ENCODE assay signal across 1 cellular context in the genomic region with DNA sequence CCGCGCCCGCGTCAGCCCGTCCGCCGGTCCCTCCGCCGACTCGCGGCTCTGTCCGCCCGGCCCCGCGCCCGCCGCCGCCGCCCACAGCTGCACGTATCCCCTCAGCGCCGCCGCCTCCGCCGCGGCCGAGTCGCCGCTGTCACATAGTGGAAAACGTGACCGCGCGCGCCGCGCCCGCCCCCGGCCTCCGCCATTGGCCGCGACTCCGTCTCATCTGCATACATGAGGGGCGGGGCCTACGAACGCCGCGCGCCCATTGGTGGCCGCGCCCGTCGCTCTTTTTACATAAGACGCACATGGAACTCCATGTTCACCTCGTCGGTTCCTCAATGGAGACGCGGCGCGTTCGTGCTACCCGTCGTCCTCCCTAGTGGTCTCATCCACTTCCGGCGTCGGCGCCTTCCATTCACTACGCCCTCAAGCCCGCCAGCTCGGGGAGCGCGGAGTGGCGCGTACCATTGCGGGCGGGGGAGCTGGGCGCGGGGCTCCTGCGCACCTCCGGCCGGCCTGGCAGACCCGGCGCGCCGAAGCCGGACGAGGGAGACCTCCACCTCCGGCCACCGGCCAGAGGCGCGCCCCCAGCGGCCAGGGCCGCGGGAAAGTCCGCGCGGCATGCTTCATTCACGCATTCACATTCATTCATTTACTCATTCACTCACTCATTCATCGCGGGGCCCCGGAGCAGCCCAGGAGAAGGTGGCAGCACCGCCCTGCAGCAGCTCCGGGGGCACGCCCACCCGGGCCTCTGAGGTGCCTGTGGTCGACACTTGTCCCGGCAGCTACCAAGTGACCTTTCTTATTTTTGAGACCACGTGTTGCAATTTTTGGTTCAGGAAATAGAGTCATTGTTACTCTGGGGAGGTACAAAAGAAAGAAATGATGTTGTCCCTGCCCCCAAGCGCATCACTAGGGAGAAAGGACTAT.
TF ChIP-seq lines count a peak whose summit lies in the region.

No MANE protein-coding gene starts in this region.

TF ChIP-seq in K562, 482 proteins besides CTCF, POLR2A, EP300 and RAD21 (continued from another document and continues in another):
- TF ChIP-seq, protein P1, sequence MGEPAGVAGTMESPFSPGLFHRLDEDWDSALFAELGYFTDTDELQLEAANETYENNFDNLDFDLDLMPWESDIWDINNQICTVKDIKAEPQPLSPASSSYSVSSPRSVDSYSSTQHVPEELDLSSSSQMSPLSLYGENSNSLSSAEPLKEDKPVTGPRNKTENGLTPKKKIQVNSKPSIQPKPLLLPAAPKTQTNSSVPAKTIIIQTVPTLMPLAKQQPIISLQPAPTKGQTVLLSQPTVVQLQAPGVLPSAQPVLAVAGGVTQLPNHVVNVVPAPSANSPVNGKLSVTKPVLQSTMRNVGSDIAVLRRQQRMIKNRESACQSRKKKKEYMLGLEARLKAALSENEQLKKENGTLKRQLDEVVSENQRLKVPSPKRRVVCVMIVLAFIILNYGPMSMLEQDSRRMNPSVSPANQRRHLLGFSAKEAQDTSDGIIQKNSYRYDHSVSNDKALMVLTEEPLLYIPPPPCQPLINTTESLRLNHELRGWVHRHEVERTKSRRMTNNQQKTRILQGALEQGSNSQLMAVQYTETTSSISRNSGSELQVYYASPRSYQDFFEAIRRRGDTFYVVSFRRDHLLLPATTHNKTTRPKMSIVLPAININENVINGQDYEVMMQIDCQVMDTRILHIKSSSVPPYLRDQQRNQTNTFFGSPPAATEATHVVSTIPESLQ (CRISPR knock-in tag; IDR thresholded peaks at IDR 0.05), result no peak
- no peak for TF ChIP-seq NFATC3 (IDR thresholded peaks at IDR 0.05)
- no peak for TF ChIP-seq CHCHD3 (CRISPR knock-in tag; IDR thresholded peaks at IDR 0.05)
- TF ChIP-seq EZH2 (IDR thresholded peaks at IDR 0.05; ENCODE audit: borderline replicate concordance, low read depth, low read length), result no peak
- TF ChIP-seq HDAC6 (IDR thresholded peaks at IDR 0.05; ENCODE audit: low read depth, low read length), result no peak
- no peak for TF ChIP-seq NFIC (IDR thresholded peaks at IDR 0.05)
- no peak for TF ChIP-seq GTF2F1 (IDR thresholded peaks at IDR 0.05; ENCODE audit: low read depth, low read length)
- TF ChIP-seq TCF3 (CRISPR knock-in tag; IDR thresholded peaks at IDR 0.05), result no peak
- TF ChIP-seq SMAD4 (CRISPR knock-in tag; conservative IDR thresholded peaks at IDR 0.05), result peak; percentile 61
- TF ChIP-seq, protein P2, sequence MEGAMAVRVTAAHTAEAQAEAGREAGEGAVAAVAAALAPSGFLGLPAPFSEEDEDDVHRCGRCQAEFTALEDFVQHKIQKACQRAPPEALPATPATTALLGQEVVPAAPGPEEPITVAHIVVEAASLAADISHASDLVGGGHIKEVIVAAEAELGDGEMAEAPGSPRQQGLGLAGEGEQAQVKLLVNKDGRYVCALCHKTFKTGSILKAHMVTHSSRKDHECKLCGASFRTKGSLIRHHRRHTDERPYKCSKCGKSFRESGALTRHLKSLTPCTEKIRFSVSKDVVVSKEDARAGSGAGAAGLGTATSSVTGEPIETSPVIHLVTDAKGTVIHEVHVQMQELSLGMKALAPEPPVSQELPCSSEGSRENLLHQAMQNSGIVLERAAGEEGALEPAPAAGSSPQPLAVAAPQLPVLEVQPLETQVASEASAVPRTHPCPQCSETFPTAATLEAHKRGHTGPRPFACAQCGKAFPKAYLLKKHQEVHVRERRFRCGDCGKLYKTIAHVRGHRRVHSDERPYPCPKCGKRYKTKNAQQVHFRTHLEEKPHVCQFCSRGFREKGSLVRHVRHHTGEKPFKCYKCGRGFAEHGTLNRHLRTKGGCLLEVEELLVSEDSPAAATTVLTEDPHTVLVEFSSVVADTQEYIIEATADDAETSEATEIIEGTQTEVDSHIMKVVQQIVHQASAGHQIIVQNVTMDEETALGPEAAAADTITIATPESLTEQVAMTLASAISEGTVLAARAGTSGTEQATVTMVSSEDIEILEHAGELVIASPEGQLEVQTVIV (CRISPR knock-in tag; IDR thresholded peaks at IDR 0.05; ENCODE audit: borderline replicate concordance), result no peak
- no peak; the same call in 1 of the 2 replicates for TF ChIP-seq MXI1 (IDR thresholded peaks at IDR 0.05; ENCODE audit: low read depth, low read length)
- TF ChIP-seq SIN3B (IDR thresholded peaks at IDR 0.05; ENCODE audit: low read depth), result 0 out of 2 replicates have a peak, but pooled peaks have one; percentile 26
- no peak for TF ChIP-seq BMI1 (IDR thresholded peaks at IDR 0.05; ENCODE audit: low read length)
- TF ChIP-seq PTBP1 (IDR thresholded peaks at IDR 0.05; ENCODE audit: low read depth, low read length), result no peak
- TF ChIP-seq MYBL2 (IDR thresholded peaks at IDR 0.05; ENCODE audit: low read depth), result no peak
- TF ChIP-seq MYBL2 (CRISPR knock-in tag; IDR thresholded peaks at IDR 0.05; ENCODE audit: borderline replicate concordance), result no peak
- TF ChIP-seq ZNF239 (CRISPR knock-in tag; IDR thresholded peaks at IDR 0.05), result no peak
- no peak for TF ChIP-seq COPS2 (conservative IDR thresholded peaks at IDR 0.05)
- TF ChIP-seq, protein P3, sequence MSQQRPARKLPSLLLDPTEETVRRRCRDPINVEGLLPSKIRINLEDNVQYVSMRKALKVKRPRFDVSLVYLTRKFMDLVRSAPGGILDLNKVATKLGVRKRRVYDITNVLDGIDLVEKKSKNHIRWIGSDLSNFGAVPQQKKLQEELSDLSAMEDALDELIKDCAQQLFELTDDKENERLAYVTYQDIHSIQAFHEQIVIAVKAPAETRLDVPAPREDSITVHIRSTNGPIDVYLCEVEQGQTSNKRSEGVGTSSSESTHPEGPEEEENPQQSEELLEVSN (IDR thresholded peaks at IDR 0.05; ENCODE audit: borderline replicate concordance in 1 of 2, extremely low read depth in 1 of 2, insufficient read depth in 1 of 2, insufficient read length in 1 of 2, low read depth in 1 of 2, low read length in 1 of 2, poor library complexity in 1 of 2, severe bottlenecking in 1 of 2), result peak; percentile 65 to 78
- TF ChIP-seq TEAD2 (tag; IDR thresholded peaks at IDR 0.05), result no peak
- no peak for TF ChIP-seq RBM39 (optimal IDR thresholded peaks at IDR 0.05; ENCODE audit: low read depth, low read length)
- peak; percentile 19; the same call in 1 of the 2 replicates for TF ChIP-seq SOX6 (IDR thresholded peaks at IDR 0.05)
- no peak for TF ChIP-seq SPI1 (IDR thresholded peaks at IDR 0.05; ENCODE audit: borderline replicate concordance, low read depth, low read length)
- no peak for TF ChIP-seq POLR2H (tag; IDR thresholded peaks at IDR 0.05; ENCODE audit: low read depth)
- TF ChIP-seq GATAD2B (IDR thresholded peaks at IDR 0.05; ENCODE audit: borderline replicate concordance), result 0 out of 2 replicates have a peak, but pooled peaks have one; percentile 61
- TF ChIP-seq BACH1 (tag; IDR thresholded peaks at IDR 0.05), result no peak
- TF ChIP-seq MTA3 (IDR thresholded peaks at IDR 0.05; ENCODE audit: borderline replicate concordance), result no peak
- TF ChIP-seq, protein P4, sequence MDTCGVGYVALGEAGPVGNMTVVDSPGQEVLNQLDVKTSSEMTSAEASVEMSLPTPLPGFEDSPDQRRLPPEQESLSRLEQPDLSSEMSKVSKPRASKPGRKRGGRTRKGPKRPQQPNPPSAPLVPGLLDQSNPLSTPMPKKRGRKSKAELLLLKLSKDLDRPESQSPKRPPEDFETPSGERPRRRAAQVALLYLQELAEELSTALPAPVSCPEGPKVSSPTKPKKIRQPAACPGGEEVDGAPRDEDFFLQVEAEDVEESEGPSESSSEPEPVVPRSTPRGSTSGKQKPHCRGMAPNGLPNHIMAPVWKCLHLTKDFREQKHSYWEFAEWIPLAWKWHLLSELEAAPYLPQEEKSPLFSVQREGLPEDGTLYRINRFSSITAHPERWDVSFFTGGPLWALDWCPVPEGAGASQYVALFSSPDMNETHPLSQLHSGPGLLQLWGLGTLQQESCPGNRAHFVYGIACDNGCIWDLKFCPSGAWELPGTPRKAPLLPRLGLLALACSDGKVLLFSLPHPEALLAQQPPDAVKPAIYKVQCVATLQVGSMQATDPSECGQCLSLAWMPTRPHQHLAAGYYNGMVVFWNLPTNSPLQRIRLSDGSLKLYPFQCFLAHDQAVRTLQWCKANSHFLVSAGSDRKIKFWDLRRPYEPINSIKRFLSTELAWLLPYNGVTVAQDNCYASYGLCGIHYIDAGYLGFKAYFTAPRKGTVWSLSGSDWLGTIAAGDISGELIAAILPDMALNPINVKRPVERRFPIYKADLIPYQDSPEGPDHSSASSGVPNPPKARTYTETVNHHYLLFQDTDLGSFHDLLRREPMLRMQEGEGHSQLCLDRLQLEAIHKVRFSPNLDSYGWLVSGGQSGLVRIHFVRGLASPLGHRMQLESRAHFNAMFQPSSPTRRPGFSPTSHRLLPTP (IDR thresholded peaks at IDR 0.05; ENCODE audit: borderline replicate concordance, extremely low read depth, insufficient read length), result no peak
- TF ChIP-seq, protein P5, sequence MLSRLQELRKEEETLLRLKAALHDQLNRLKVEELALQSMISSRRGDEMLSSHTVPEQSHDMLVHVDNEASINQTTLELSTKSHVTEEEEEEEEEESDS (CRISPR knock-in tag; IDR thresholded peaks at IDR 0.05), result no peak
- no peak for TF ChIP-seq SRSF7 (optimal IDR thresholded peaks at IDR 0.05; ENCODE audit: low read depth, low read length)
- TF ChIP-seq XRCC4 (IDR thresholded peaks at IDR 0.05; ENCODE audit: extremely low read depth, insufficient read depth, insufficient read length), result no peak
- no peak for TF ChIP-seq PHTF2 (CRISPR knock-in tag; IDR thresholded peaks at IDR 0.05)
- TF ChIP-seq, protein P6, sequence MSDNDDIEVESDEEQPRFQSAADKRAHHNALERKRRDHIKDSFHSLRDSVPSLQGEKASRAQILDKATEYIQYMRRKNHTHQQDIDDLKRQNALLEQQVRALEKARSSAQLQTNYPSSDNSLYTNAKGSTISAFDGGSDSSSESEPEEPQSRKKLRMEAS (CRISPR knock-in tag; IDR thresholded peaks at IDR 0.05), result peak; percentile 87
- TF ChIP-seq CTBP1 (IDR thresholded peaks at IDR 0.05; ENCODE audit: borderline replicate concordance), result 0 out of 2 replicates have a peak, but pooled peaks have one; percentile 58
- TF ChIP-seq MAFG (tag; conservative IDR thresholded peaks at IDR 0.05), result no peak
- no peak for TF ChIP-seq ZNF766 (CRISPR knock-in tag; conservative IDR thresholded peaks at IDR 0.05)
- TF ChIP-seq, protein P7, sequence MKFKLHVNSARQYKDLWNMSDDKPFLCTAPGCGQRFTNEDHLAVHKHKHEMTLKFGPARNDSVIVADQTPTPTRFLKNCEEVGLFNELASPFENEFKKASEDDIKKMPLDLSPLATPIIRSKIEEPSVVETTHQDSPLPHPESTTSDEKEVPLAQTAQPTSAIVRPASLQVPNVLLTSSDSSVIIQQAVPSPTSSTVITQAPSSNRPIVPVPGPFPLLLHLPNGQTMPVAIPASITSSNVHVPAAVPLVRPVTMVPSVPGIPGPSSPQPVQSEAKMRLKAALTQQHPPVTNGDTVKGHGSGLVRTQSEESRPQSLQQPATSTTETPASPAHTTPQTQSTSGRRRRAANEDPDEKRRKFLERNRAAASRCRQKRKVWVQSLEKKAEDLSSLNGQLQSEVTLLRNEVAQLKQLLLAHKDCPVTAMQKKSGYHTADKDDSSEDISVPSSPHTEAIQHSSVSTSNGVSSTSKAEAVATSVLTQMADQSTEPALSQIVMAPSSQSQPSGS (CRISPR knock-in tag; IDR thresholded peaks at IDR 0.05), result no peak
- TF ChIP-seq NCOR1 (IDR thresholded peaks at IDR 0.05), result no peak
- no peak for TF ChIP-seq TAF9B (IDR thresholded peaks at IDR 0.05; ENCODE audit: partially characterized antibody)
- TF ChIP-seq, protein P8, sequence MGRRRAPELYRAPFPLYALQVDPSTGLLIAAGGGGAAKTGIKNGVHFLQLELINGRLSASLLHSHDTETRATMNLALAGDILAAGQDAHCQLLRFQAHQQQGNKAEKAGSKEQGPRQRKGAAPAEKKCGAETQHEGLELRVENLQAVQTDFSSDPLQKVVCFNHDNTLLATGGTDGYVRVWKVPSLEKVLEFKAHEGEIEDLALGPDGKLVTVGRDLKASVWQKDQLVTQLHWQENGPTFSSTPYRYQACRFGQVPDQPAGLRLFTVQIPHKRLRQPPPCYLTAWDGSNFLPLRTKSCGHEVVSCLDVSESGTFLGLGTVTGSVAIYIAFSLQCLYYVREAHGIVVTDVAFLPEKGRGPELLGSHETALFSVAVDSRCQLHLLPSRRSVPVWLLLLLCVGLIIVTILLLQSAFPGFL (CRISPR knock-in tag; IDR thresholded peaks at IDR 0.05), result no peak
- TF ChIP-seq, protein P9, sequence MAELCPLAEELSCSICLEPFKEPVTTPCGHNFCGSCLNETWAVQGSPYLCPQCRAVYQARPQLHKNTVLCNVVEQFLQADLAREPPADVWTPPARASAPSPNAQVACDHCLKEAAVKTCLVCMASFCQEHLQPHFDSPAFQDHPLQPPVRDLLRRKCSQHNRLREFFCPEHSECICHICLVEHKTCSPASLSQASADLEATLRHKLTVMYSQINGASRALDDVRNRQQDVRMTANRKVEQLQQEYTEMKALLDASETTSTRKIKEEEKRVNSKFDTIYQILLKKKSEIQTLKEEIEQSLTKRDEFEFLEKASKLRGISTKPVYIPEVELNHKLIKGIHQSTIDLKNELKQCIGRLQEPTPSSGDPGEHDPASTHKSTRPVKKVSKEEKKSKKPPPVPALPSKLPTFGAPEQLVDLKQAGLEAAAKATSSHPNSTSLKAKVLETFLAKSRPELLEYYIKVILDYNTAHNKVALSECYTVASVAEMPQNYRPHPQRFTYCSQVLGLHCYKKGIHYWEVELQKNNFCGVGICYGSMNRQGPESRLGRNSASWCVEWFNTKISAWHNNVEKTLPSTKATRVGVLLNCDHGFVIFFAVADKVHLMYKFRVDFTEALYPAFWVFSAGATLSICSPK (IDR thresholded peaks at IDR 0.05; ENCODE audit: borderline replicate concordance), result no peak
- no peak for TF ChIP-seq KHSRP (IDR thresholded peaks at IDR 0.05)
- TF ChIP-seq, protein P10, sequence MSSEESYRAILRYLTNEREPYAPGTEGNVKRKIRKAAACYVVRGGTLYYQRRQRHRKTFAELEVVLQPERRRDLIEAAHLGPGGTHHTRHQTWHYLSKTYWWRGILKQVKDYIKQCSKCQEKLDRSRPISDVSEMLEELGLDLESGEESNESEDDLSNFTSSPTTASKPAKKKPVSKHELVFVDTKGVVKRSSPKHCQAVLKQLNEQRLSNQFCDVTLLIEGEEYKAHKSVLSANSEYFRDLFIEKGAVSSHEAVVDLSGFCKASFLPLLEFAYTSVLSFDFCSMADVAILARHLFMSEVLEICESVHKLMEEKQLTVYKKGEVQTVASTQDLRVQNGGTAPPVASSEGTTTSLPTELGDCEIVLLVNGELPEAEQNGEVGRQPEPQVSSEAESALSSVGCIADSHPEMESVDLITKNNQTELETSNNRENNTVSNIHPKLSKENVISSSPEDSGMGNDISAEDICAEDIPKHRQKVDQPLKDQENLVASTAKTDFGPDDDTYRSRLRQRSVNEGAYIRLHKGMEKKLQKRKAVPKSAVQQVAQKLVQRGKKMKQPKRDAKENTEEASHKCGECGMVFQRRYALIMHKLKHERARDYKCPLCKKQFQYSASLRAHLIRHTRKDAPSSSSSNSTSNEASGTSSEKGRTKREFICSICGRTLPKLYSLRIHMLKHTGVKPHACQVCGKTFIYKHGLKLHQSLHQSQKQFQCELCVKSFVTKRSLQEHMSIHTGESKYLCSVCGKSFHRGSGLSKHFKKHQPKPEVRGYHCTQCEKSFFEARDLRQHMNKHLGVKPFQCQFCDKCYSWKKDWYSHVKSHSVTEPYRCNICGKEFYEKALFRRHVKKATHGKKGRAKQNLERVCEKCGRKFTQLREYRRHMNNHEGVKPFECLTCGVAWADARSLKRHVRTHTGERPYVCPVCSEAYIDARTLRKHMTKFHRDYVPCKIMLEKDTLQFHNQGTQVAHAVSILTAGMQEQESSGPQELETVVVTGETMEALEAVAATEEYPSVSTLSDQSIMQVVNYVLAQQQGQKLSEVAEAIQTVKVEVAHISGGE (CRISPR knock-in tag; IDR thresholded peaks at IDR 0.05), result 0 out of 6 replicates have a peak, but pooled peaks of 1 of the 3 experiments have one; percentile 20
- no peak for TF ChIP-seq SMARCE1 (IDR thresholded peaks at IDR 0.05)
- no peak for TF ChIP-seq NCOA1 (IDR thresholded peaks at IDR 0.05; ENCODE audit: low read depth)
- TF ChIP-seq ETS2 (tag; IDR thresholded peaks at IDR 0.05; ENCODE audit: borderline replicate concordance, poor library complexity, severe bottlenecking), result no peak
